11 cellular contexts compared by ENCODE assay signal in the genomic region with DNA sequence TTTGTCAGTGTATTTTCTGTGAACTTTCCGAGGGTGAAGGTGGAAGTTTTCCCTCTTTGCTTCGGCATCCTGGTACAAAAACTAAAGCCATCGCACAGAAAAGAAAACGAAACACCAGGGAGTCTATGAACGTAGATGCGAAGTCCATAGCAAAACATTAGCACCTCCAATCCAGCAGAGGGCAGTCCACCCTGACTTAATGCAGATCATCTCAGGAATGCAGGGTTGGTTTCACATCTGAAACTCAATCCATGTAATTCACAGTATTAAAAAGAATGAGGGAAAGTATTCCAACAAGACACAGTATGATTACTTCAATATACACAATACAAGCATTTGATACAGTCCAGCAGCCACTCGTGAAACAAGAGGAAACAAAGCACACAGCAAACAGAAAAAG.
DNase-seq lines count a peak whose midpoint lies in the region; ATAC-seq and TF ChIP-seq lines count a peak whose summit lies in the region.
"Had no signal": no experiment of that assay in that cellular context is flagged by ENCODE, and none has a peak within 500 bp of the region (broad histone marks: within the 10 kb centered on the region; RNA-seq: fewer than 3 reads in every experiment).

No MANE protein-coding gene starts in this region.

- H3K4me1 ChIP-seq in mammary epithelial cell (ENCODE audit: insufficient read depth, low read length) (no peaks in the 10 kb centered on the region), smooth muscle cell (ENCODE audit: low read depth) (no peaks in the 10 kb centered on the region)

- H3K36me3 ChIP-seq in mammary epithelial cell (ENCODE audit: insufficient read depth, low read length) (no peaks in the 10 kb centered on the region), smooth muscle cell (ENCODE audit: low read depth) (no peaks in the 10 kb centered on the region)

- intact Hi-C loops in activated naive CD4-positive, alpha-beta T cell treated with anti-CD3 and anti-CD28 coated beads for 36 hours (cut with micrococcal nuclease): no loop called here
- intact Hi-C loops in mammary epithelial cell (cut with micrococcal nuclease): no loop called here

- peak; percentile 25 for DNase-seq in activated naive CD4-positive, alpha-beta T cell treated with anti-CD3 and anti-CD28 coated beads for 36 hours
- no peak for DNase-seq in activated naive CD4-positive, alpha-beta T cell treated with anti-CD3 and anti-CD28 coated beads, Interleukin-2, amount 50 U/mL, for 16 hours
- peak; percentile 1 for DNase-seq in Kasumi-1 (lab: John Stamatoyannopoulos, UW)
- DNase-seq in mammary epithelial cell: no peak
- no peak for DNase-seq in smooth muscle cell (lab: John Stamatoyannopoulos, UW; ENCODE audit: unreplicated experiment)
- no peak for DNase-seq in HCEC 1CT
- DNase-seq in NCI-H1105 (lab: John Stamatoyannopoulos, UW): no peak
- DNase-seq: hippocampal formation, KG1, nephron progenitor cell had no signal

- peaks cover 3% of the 10 kb centered on the region for H3K9me3 Mint-ChIP-seq in activated naive CD4-positive, alpha-beta T cell treated with anti-CD3 and anti-CD28 coated beads for 36 hours

- no peaks in the 10 kb centered on the region for H3K27me3 Mint-ChIP-seq in activated naive CD4-positive, alpha-beta T cell treated with anti-CD3 and anti-CD28 coated beads for 36 hours (ENCODE audit: low read depth)

- H3K27me3 ChIP-seq in mammary epithelial cell (ENCODE audit: insufficient read depth, low read length): no peaks in the 10 kb centered on the region
- no peaks in the 10 kb centered on the region for H3K27me3 ChIP-seq in smooth muscle cell (ENCODE audit: low read depth)

- no peak for ATAC-seq in HG03520 (IDR thresholded peaks at IDR 0.05; ENCODE audit: unreplicated experiment)

- no peaks in the 10 kb centered on the region for H3F3A ChIP-seq in smooth muscle cell (ENCODE audit: low read depth)

- H3K9me3 ChIP-seq in mammary epithelial cell (replicated peaks; ENCODE audit: insufficient read depth, low read length) (peaks cover 9% of the 10 kb centered on the region), smooth muscle cell (replicated peaks; ENCODE audit: low read depth) (no peaks in the 10 kb centered on the region)

- H4K20me1 ChIP-seq in mammary epithelial cell (ENCODE audit: insufficient read depth, low read length) (no peaks in the 10 kb centered on the region), smooth muscle cell (ENCODE audit: low read depth) (no peaks in the 10 kb centered on the region)

- H3K79me2 ChIP-seq in mammary epithelial cell (ENCODE audit: insufficient read depth, low read length) (no peaks in the 10 kb centered on the region), smooth muscle cell (ENCODE audit: low read depth) (no peaks in the 10 kb centered on the region)

- no peak overlapping the region for H3K27ac ChIP-seq in mammary epithelial cell (ENCODE audit: insufficient read depth, low read depth, low read length)
- no peak overlapping the region for H3K27ac ChIP-seq in smooth muscle cell (ENCODE audit: low read depth)

- H3K9ac ChIP-seq in mammary epithelial cell (ENCODE audit: insufficient read depth, low read length) (no peak overlapping the region), smooth muscle cell (ENCODE audit: low read depth) (no peak overlapping the region)

- peaks cover 6% of the 10 kb centered on the region for H3K36me3 Mint-ChIP-seq in activated naive CD4-positive, alpha-beta T cell treated with anti-CD3 and anti-CD28 coated beads for 36 hours (ENCODE audit: low read depth)

- dilution Hi-C loops in mammary epithelial cell (cut with HindIII; ENCODE audit: low sequenced_read_pairs): no loop called here

- H3K4me3 Mint-ChIP-seq in activated naive CD4-positive, alpha-beta T cell treated with anti-CD3 and anti-CD28 coated beads for 36 hours: no peak overlapping the region
- H3K4me3 Mint-ChIP-seq: nephron progenitor cell had no signal

- CTCF ChIA-PET in activated naive CD4-positive, alpha-beta T cell treated with anti-CD3 and anti-CD28 coated beads for 36 hours (lab: Charles Lee): no interaction called here
- CTCF ChIA-PET in mammary epithelial cell (lab: Charles Lee; ENCODE audit: low non-redundant PET): no interaction called here

- WGBS in mammary epithelial cell (ENCODE audit: low coverage, missing lambda C conversion rate): 71% methylated on average over 7 of the region's 7 CpGs
- 94% methylated on average over 7 of the region's 7 CpGs for WGBS in smooth muscle cell (ENCODE audit: low lambda C conversion rate)

- TF ChIP-seq CTCF in mammary epithelial cell (conservative IDR thresholded peaks at IDR 0.05 in 1 of 2, IDR thresholded peaks at IDR 0.05 in 1 of 2; ENCODE audit: extremely low read depth in 1 of 2, insufficient read depth in 1 of 2, low read depth in 1 of 2, low read length in 2 of 2): peak; percentile 13 to 28
- TF ChIP-seq CTCF in smooth muscle cell (IDR thresholded peaks at IDR 0.05; ENCODE audit: borderline replicate concordance, insufficient read depth, poor library complexity, severe bottlenecking): peak; percentile 30

- H3K4me3 ChIP-seq in mammary epithelial cell (replicated peaks in 1 of 3; ENCODE audit: insufficient read depth in 1 of 3, low read depth in 2 of 3, low read length in 3 of 3) (no peak overlapping the region), smooth muscle cell (no peak overlapping the region)

- no TSS peak for BruUV-seq in mammary epithelial cell (replicated peaks; lab: Mats Ljungman, UMichigan)

- H3K4me2 ChIP-seq in mammary epithelial cell (ENCODE audit: insufficient read depth, low read depth, low read length): no peak overlapping the region
- no peak overlapping the region for H3K4me2 ChIP-seq in smooth muscle cell

- H2AFZ ChIP-seq in mammary epithelial cell (ENCODE audit: low read depth, low read length) (no peak overlapping the region), smooth muscle cell (ENCODE audit: low read depth) (no peak overlapping the region)

- in situ Hi-C loops in mammary epithelial cell (cut with MboI; ENCODE audit: low sequenced_read_pairs in 2 of 2): no loop called here

- no peak overlapping the region for H3K27ac Mint-ChIP-seq in activated naive CD4-positive, alpha-beta T cell treated with anti-CD3 and anti-CD28 coated beads for 36 hours
- H3K27ac Mint-ChIP-seq: nephron progenitor cell had no signal

- H3K4me1 Mint-ChIP-seq in activated naive CD4-positive, alpha-beta T cell treated with anti-CD3 and anti-CD28 coated beads for 36 hours (ENCODE audit: low read depth): peaks cover 16% of the 10 kb centered on the region
- H3K4me1 Mint-ChIP-seq: nephron progenitor cell had no signal

Comparison
In these comparisons a context has a peak if more than half of its experiments do, and no peak if none do; other contexts are left out.
1. DNase-seq: peak in activated naive CD4-positive, alpha-beta T cell treated with anti-CD3 and anti-CD28 coated beads for 36 hours (single experiment) and Kasumi-1 (2 of 2); none in activated naive CD4-positive, alpha-beta T cell treated with anti-CD3 and anti-CD28 coated beads, Interleukin-2, amount 50 U/mL, for 16 hours (single experiment), mammary epithelial cell (single experiment), smooth muscle cell (single experiment), HCEC 1CT (single experiment) and NCI-H1105 (single experiment).